ENCODE assay signal across 2 cellular contexts in genomic region chr1:87358219-87358618, GRCh38.
TF ChIP-seq lines count a peak whose summit lies in the region.

No MANE protein-coding gene starts in this region.

TF ChIP-seq in HepG2, 621 proteins besides CTCF, POLR2A, EP300 and RAD21:
- TF ChIP-seq ZNF720 (CRISPR knock-in tag; IDR thresholded peaks at IDR 0.05) (no peak), ATF7 (IDR thresholded peaks at IDR 0.05) (peak; percentile 53), ATF7 (CRISPR knock-in tag; IDR thresholded peaks at IDR 0.05) (no peak), CEBPB (IDR thresholded peaks at IDR 0.05; ENCODE audit: borderline replicate concordance, low read depth, low read length) (peak; percentile 49; the same call in 1 of the 2 replicates)
TF ChIP-seq in HepG2: peak in this region for 2.

TF ChIP-seq in IMR-90, 13 proteins besides CTCF, POLR2A, EP300 and RAD21:
- TF ChIP-seq MXI1 (IDR thresholded peaks at IDR 0.05; ENCODE audit: borderline replicate concordance, low read depth, low read length): no peak
- no peak for TF ChIP-seq BHLHE40 (IDR thresholded peaks at IDR 0.05; ENCODE audit: low read depth, low read length)
- TF ChIP-seq RCOR1 (IDR thresholded peaks at IDR 0.05; ENCODE audit: insufficient replicate concordance, low read length): no peak
- no peak for TF ChIP-seq USF2 (IDR thresholded peaks at IDR 0.05; ENCODE audit: low read depth, low read length)
- peak; percentile 40; the same call in 1 of the 2 replicates for TF ChIP-seq CEBPB (IDR thresholded peaks at IDR 0.05; ENCODE audit: low read depth, low read length)
TF ChIP-seq in IMR-90: peak in this region for 1.
